8 cellular contexts compared by ENCODE assay signal in genomic region chr2:120012363-120012762, GRCh38. TPM values are rescaled to one million over a fixed set of nuclear protein-coding genes. Genes with fewer than 3 reads are reported as not detected.
A peak's percentile ranks its signal among the peaks of the same experiment; 100 is the strongest.
DNase-seq lines count a peak whose midpoint lies in the region; ATAC-seq and TF ChIP-seq lines count a peak whose summit lies in the region.

No MANE protein-coding gene starts in this region.

- TF ChIP-seq CTCF in AG04449 (IDR thresholded peaks at IDR 0.05; ENCODE audit: insufficient read depth, low read length, missing control alignments) (no peak), brain (conservative IDR thresholded peaks at IDR 0.05) (no peak)

- H3K4me1 ChIP-seq in mucosa of stomach (ENCODE audit: control insufficient read depth, insufficient read depth, low read length): peaks cover 8% of the 10 kb centered on the region

- peak; percentile 1 for ATAC-seq in HG02970 (IDR thresholded peaks at IDR 0.05; ENCODE audit: low FRiP score, unreplicated experiment)
- ATAC-seq in GM19452 (IDR thresholded peaks at IDR 0.05; ENCODE audit: unreplicated experiment): no peak
- no peak for ATAC-seq in GM18870 (IDR thresholded peaks at IDR 0.05; ENCODE audit: unreplicated experiment)
- ATAC-seq in GM21529 (IDR thresholded peaks at IDR 0.05; ENCODE audit: unreplicated experiment): no peak

- peak overlapping the region; percentile 70 to 93 (median 88) for H3K27ac Mint-ChIP-seq in brain

- H3K9me3 ChIP-seq in mucosa of stomach (ENCODE audit: control insufficient read depth, low read length): no peaks in the 10 kb centered on the region

- H3K27me3 Mint-ChIP-seq in brain: peaks cover 3% of the 10 kb centered on the region

- peak overlapping the region; percentile 84 for H3K4me3 ChIP-seq in AG04449 (ENCODE audit: low read depth, low read length)
- H3K4me3 ChIP-seq in mucosa of stomach (ENCODE audit: low read length): peak overlapping the region; percentile 23

- POLR2A ChIA-PET in AG04449 (lab: Yijun Ruan, JAX): interaction anchor here (0.8 to 0.9 kb wide), 2 partner anchors 57 to 146 kb away, joined by 3 to 4 read pairs; no protein-coding TSS in a partner anchor

- H3K9ac ChIP-seq in mucosa of stomach (ENCODE audit: low read length): peak overlapping the region; percentile 87

- CTCF ChIA-PET in AG04449 (lab: Yijun Ruan, JAX): interaction anchor here (0.8 to 1.3 kb wide), 4 partner anchors 8 to 163 kb away, joined by 3 to 4 read pairs (median 3); no protein-coding TSS in a partner anchor

- peaks cover 22% of the 10 kb centered on the region for H3K36me3 Mint-ChIP-seq in brain

- no peaks in the 10 kb centered on the region for H3K27me3 ChIP-seq in mucosa of stomach (ENCODE audit: control insufficient read depth, insufficient read depth, low read length)

- no peaks in the 10 kb centered on the region for H3K36me3 ChIP-seq in mucosa of stomach (ENCODE audit: control insufficient read depth, insufficient read depth, low read length)

- peaks cover 4 to 13% (median 8%) of the 10 kb centered on the region in 5 experiments for H3K9me3 Mint-ChIP-seq in brain

- no peak for DNase-seq in AG04449 (ENCODE audit: low read depth, low spot score)
- DNase-seq in amniotic stem cell (lab: John Stamatoyannopoulos, UW): no peak

- peak overlapping the region; percentile 81 to 95 (median 91) for H3K4me3 Mint-ChIP-seq in brain

- H3K4me1 Mint-ChIP-seq in brain: peaks cover 42% of the 10 kb centered on the region

RNA-seq across cellular contexts. Expression of gene EPB41L5, which starts 0.5 kb away (rescaled TPM):
- 15.4 TPM for polyA plus RNA-seq in brain (ENCODE audit: insufficient read depth, low read depth, low replicate concordance)
